27 cellular contexts compared by ENCODE assay signal in the genomic region with DNA sequence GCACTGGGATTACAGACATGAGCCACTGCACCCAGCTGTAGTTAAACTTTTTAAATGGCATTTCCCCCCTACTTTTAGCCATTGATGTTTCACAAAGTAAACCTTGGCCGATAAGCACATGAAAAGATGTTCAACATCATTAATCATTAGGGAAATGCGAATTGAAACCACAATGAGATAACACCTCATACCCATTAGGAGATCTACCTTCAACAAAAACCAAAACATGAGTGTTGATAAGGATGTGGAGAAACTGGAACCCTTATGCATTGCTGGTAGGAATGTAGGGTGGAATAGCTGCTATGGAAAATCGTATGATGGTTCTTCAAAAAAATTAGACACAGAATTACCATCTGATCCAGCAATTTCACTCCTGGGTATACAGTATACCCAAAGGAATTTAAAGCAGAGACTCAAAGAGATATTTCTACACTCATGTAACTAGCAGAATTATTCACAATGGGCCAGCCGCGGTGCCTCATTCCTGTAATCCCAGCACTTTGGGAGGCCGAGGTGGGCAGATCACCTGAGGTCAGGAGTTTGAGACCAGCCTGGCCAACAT.
"Had no signal": no experiment of that assay in that cellular context is flagged by ENCODE, and none has a peak within 500 bp of the region (broad histone marks: within the 10 kb centered on the region; RNA-seq: fewer than 3 reads in every experiment).

No MANE protein-coding gene starts in this region.

- H3K27me3 Mint-ChIP-seq: activated CD4-positive, alpha-beta memory T cell treated with anti-CD3 and anti-CD28 coated beads for 36 hours; activated CD4-positive, alpha-beta T cell treated with anti-CD3 and anti-CD28 coated beads for 36 hours; activated CD4-positive, alpha-beta T cell treated with anti-CD3 and anti-CD28 coated beads, Interleukin-2, amount 10 ng/mL, durations not matched to agents 24 days and 14 days; activated naive CD4-positive, alpha-beta T cell treated with anti-CD3 and anti-CD28 coated beads, Interleukin-2, amount 10 ng/mL, durations not matched to agents 7 days and 5 days; activated naive CD8-positive, alpha-beta T cell treated with anti-CD3 and anti-CD28 coated beads, Interleukin-2, amount 10 ng/mL, durations not matched to agents 7 days and 5 days; activated T-cell treated with anti-CD3 and anti-CD28 coated beads, Interleukin-2, amount 50 U/mL, for 24 hours had no signal

- H3K27ac ChIP-seq: body of pancreas had no signal

- FAIRE-seq: colon, frontal cortex had no signal

- ATAC-seq: activated CD4-positive, alpha-beta T cell treated with anti-CD3 and anti-CD28 coated beads for 36 hours; activated naive CD4-positive, alpha-beta T cell treated with anti-CD3 and anti-CD28 coated beads, Interleukin-2, amount 50 U/mL, for 72 hours; activated T-cell treated with anti-CD3 and anti-CD28 coated beads, Interleukin-2, amount 50 U/mL, for 72 hours; body of pancreas; esophagus mucosa had no signal

- H3K36me3 Mint-ChIP-seq: activated CD4-positive, alpha-beta memory T cell treated with anti-CD3 and anti-CD28 coated beads for 36 hours had no signal

- DNase-seq: activated CD4-positive, alpha-beta memory T cell treated with anti-CD3 and anti-CD28 coated beads for 36 hours; activated CD4-positive, alpha-beta T cell treated with anti-CD3 and anti-CD28 coated beads for 36 hours; activated CD4-positive, alpha-beta T cell treated with anti-CD3 and anti-CD28 coated beads, Interleukin-2, amount 10 ng/mL, durations not matched to agents 24 days and 14 days; activated CD4-positive, CD25-positive, alpha-beta regulatory T cell; activated CD4-positive, CD25-positive, alpha-beta regulatory T cell treated with anti-CD3 and anti-CD28 coated beads, Interleukin-2, amount 50 U/mL, for 72 hours; activated CD8-positive, alpha-beta memory T cell treated with anti-CD3 and anti-CD28 coated beads, Interleukin-2, amount 50 U/mL, for 48 hours; activated gamma-delta T cell; activated naive CD4-positive, alpha-beta T cell; activated naive CD4-positive, alpha-beta T cell treated with anti-CD3 and anti-CD28 coated beads, Interleukin-2, amount 10 ng/mL, durations not matched to agents 7 days and 5 days; activated naive CD8-positive, alpha-beta T cell treated with anti-CD3 and anti-CD28 coated beads, Interleukin-2, amount 10 ng/mL, durations not matched to agents 7 days and 5 days; activated T-cell treated with anti-CD3 and anti-CD28 coated beads for 4 hours; activated T-cell treated with anti-CD3 and anti-CD28 coated beads, Interleukin-2, amount 50 U/mL, for 24 hours; activated T-cell treated with anti-CD3 and anti-CD28 coated beads, Interleukin-2, amount 50 U/mL, for 72 hours; amniotic stem cell; anterior cingulate cortex; body of pancreas; caudate nucleus; cortex of kidney; effector memory CD4-positive, alpha-beta T cell; endodermal cell; foreskin fibroblast; head of caudate nucleus; T-helper 2 cell had no signal

- H3K27me3 ChIP-seq: body of pancreas had no signal

- H3K4me1 Mint-ChIP-seq: activated CD4-positive, alpha-beta T cell treated with anti-CD3 and anti-CD28 coated beads for 36 hours; activated CD4-positive, alpha-beta T cell treated with anti-CD3 and anti-CD28 coated beads, Interleukin-2, amount 10 ng/mL, durations not matched to agents 24 days and 14 days; activated naive CD4-positive, alpha-beta T cell treated with anti-CD3 and anti-CD28 coated beads, Interleukin-2, amount 10 ng/mL, durations not matched to agents 7 days and 5 days; activated naive CD8-positive, alpha-beta T cell treated with anti-CD3 and anti-CD28 coated beads, Interleukin-2, amount 10 ng/mL, durations not matched to agents 7 days and 5 days had no signal

- H3K9me3 ChIP-seq: body of pancreas had no signal

- H3K4me3 Mint-ChIP-seq: activated CD4-positive, alpha-beta memory T cell treated with anti-CD3 and anti-CD28 coated beads for 36 hours; activated CD4-positive, alpha-beta T cell treated with anti-CD3 and anti-CD28 coated beads for 36 hours; activated CD4-positive, alpha-beta T cell treated with anti-CD3 and anti-CD28 coated beads, Interleukin-2, amount 10 ng/mL, durations not matched to agents 24 days and 14 days; activated naive CD4-positive, alpha-beta T cell treated with anti-CD3 and anti-CD28 coated beads, Interleukin-2, amount 10 ng/mL, durations not matched to agents 7 days and 5 days; activated naive CD8-positive, alpha-beta T cell treated with anti-CD3 and anti-CD28 coated beads, Interleukin-2, amount 10 ng/mL, durations not matched to agents 7 days and 5 days; activated T-cell treated with anti-CD3 and anti-CD28 coated beads, Interleukin-2, amount 50 U/mL, for 24 hours; activated T-cell treated with anti-CD3 and anti-CD28 coated beads, Interleukin-2, amount 50 U/mL, for 72 hours; endodermal cell had no signal

- H3K4me3 ChIP-seq: body of pancreas had no signal

- H3K4me1 ChIP-seq: body of pancreas had no signal

- H3K27ac Mint-ChIP-seq: activated CD4-positive, alpha-beta memory T cell treated with anti-CD3 and anti-CD28 coated beads for 36 hours; activated CD4-positive, alpha-beta T cell treated with anti-CD3 and anti-CD28 coated beads for 36 hours; activated CD4-positive, alpha-beta T cell treated with anti-CD3 and anti-CD28 coated beads, Interleukin-2, amount 10 ng/mL, durations not matched to agents 24 days and 14 days; activated naive CD4-positive, alpha-beta T cell treated with anti-CD3 and anti-CD28 coated beads, Interleukin-2, amount 10 ng/mL, durations not matched to agents 7 days and 5 days; activated naive CD4-positive, alpha-beta T cell treated with anti-CD3 and anti-CD28 coated beads, Interleukin-2, amount 50 U/mL, for 72 hours; activated naive CD8-positive, alpha-beta T cell treated with anti-CD3 and anti-CD28 coated beads, Interleukin-2, amount 10 ng/mL, durations not matched to agents 7 days and 5 days; activated T-cell treated with anti-CD3 and anti-CD28 coated beads, Interleukin-2, amount 50 U/mL, for 24 hours; activated T-cell treated with anti-CD3 and anti-CD28 coated beads, Interleukin-2, amount 50 U/mL, for 72 hours; endodermal cell had no signal
